In genomic region chr1:234608026-234608719, GRCh38 we compare ENCODE assay signal across 7 cellular contexts. TPM values are rescaled to one million over a fixed set of nuclear protein-coding genes. Genes with fewer than 3 reads are reported as not detected.
A peak's percentile ranks its signal among the peaks of the same experiment; 100 is the strongest.
DNase-seq lines count a peak whose midpoint lies in the region; ATAC-seq and TF ChIP-seq lines count a peak whose summit lies in the region.

No MANE protein-coding gene starts in this region.

- peak overlapping the region; percentile 99 to 100 for H3K9ac ChIP-seq in liver (ENCODE audit: low read depth in 1 of 2, low read length in 2 of 2)

- peak overlapping the region; percentile 97 to 100 for H3K27ac ChIP-seq in liver (ENCODE audit: low read depth in 1 of 2, low read length in 2 of 2)

- TF ChIP-seq RAD21 in liver (IDR thresholded peaks at IDR 0.05), result peak; percentile 46 to 54

- peaks cover 0 to 11% (median under 1%) of the 10 kb centered on the region in 4 donors for H3K36me3 ChIP-seq in liver (ENCODE audit: control insufficient read depth in 4 of 4, insufficient read depth in 3 of 4, low read depth in 1 of 4, low read length in 3 of 4)

- in situ Hi-C loops in GM13977 (cut with MboI; ENCODE audit: low pct_unique_long_range_greater_than_20kb, low sequenced_read_pairs, unreplicated experiment), result no loop called here

- no peaks in the 10 kb centered on the region for H3K27me3 ChIP-seq in liver (ENCODE audit: control insufficient read depth in 4 of 4, insufficient read depth in 4 of 4, low read length in 3 of 4)

- peaks cover 6 to 40% (median 12%) of the 10 kb centered on the region in 4 donors for H3K4me1 ChIP-seq in liver (ENCODE audit: control insufficient read depth in 4 of 4, insufficient read depth in 4 of 4, low read length in 3 of 4)

- DNase-seq in GM13977 (ENCODE audit: low spot score) (peak; percentile 74), NCI-H526 (lab: John Stamatoyannopoulos, UW) (peak; percentile 57 to 62), dedifferentiated amniotic fluid mesenchymal stem cell (ENCODE audit: extremely low spot score) (peak; percentile 74)
- DNase-seq in activated CD4-positive, alpha-beta T cell treated with anti-CD3 and anti-CD28 coated beads, Interleukin-2, amount 50 U/mL, for 1 hour, result peak; percentile 76
- DNase-seq in stimulated activated CD4-positive, alpha-beta T cell treated with anti-CD3 and anti-CD28 coated beads, Interleukin-4, amount 100 ng/mL, for 4 hours, result peak; percentile 48 to 85

- TF ChIP-seq CTCF in GM13977 (IDR thresholded peaks at IDR 0.05; ENCODE audit: extremely low read depth, insufficient read depth, missing control alignments), result peak; percentile 23
- TF ChIP-seq CTCF in liver (IDR thresholded peaks at IDR 0.05; ENCODE audit: low read depth, low read length, missing input control), result no peak

- no peaks in the 10 kb centered on the region for H3K9me3 ChIP-seq in liver (ENCODE audit: control insufficient read depth in 4 of 4, low read length in 3 of 4)

- peak overlapping the region; percentile 75 to 98 (median 94) for H3K4me3 ChIP-seq in liver (ENCODE audit: low read depth in 1 of 3, low read length in 3 of 3)

- peak; percentile 27 for ATAC-seq in HG02981 (IDR thresholded peaks at IDR 0.05; ENCODE audit: unreplicated experiment)

- WGBS in liver, result under 1% methylated on average over 39 of the region's 39 CpGs

TF ChIP-seq in liver, 16 proteins besides CTCF, POLR2A, EP300 and RAD21:
- TF ChIP-seq HNF4A (conservative IDR thresholded peaks at IDR 0.05), result peak in 1 of 2 donors; percentile 12
- TF ChIP-seq TAF1 (conservative IDR thresholded peaks at IDR 0.05), result peak; percentile 64
- no peak for TF ChIP-seq ZBTB33 (IDR thresholded peaks at IDR 0.05)
- peak; percentile 86 to 94 for TF ChIP-seq JUND (IDR thresholded peaks at IDR 0.05)
- TF ChIP-seq FOXA1 (IDR thresholded peaks at IDR 0.05), result no peak
- TF ChIP-seq HNF4G (IDR thresholded peaks at IDR 0.05), result no peak
- TF ChIP-seq SP1 (IDR thresholded peaks at IDR 0.05), result peak; percentile 76
- TF ChIP-seq RXRA (IDR thresholded peaks at IDR 0.05), result peak; percentile 83 to 87
- peak; percentile 92 for TF ChIP-seq NR2F2 (IDR thresholded peaks at IDR 0.05)
- TF ChIP-seq ATF3 (IDR thresholded peaks at IDR 0.05), result peak; percentile 84
- TF ChIP-seq GABPA (IDR thresholded peaks at IDR 0.05 in 1 of 2, conservative IDR thresholded peaks at IDR 0.05 in 1 of 2), result no peak
- peak; percentile 90 for TF ChIP-seq MAX (IDR thresholded peaks at IDR 0.05)
- TF ChIP-seq, protein P1, sequence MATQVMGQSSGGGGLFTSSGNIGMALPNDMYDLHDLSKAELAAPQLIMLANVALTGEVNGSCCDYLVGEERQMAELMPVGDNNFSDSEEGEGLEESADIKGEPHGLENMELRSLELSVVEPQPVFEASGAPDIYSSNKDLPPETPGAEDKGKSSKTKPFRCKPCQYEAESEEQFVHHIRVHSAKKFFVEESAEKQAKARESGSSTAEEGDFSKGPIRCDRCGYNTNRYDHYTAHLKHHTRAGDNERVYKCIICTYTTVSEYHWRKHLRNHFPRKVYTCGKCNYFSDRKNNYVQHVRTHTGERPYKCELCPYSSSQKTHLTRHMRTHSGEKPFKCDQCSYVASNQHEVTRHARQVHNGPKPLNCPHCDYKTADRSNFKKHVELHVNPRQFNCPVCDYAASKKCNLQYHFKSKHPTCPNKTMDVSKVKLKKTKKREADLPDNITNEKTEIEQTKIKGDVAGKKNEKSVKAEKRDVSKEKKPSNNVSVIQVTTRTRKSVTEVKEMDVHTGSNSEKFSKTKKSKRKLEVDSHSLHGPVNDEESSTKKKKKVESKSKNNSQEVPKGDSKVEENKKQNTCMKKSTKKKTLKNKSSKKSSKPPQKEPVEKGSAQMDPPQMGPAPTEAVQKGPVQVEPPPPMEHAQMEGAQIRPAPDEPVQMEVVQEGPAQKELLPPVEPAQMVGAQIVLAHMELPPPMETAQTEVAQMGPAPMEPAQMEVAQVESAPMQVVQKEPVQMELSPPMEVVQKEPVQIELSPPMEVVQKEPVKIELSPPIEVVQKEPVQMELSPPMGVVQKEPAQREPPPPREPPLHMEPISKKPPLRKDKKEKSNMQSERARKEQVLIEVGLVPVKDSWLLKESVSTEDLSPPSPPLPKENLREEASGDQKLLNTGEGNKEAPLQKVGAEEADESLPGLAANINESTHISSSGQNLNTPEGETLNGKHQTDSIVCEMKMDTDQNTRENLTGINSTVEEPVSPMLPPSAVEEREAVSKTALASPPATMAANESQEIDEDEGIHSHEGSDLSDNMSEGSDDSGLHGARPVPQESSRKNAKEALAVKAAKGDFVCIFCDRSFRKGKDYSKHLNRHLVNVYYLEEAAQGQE (IDR thresholded peaks at IDR 0.05), result peak; percentile 69
- TF ChIP-seq FOXA2 (IDR thresholded peaks at IDR 0.05), result no peak
- peak; percentile 87 for TF ChIP-seq YY1 (IDR thresholded peaks at IDR 0.05)
- TF ChIP-seq EGR1 (IDR thresholded peaks at IDR 0.05; ENCODE audit: low read depth in 2 of 2), result no peak

RNA-seq across cellular contexts. Expression of gene IRF2BP2, which starts 1.8 kb away (rescaled TPM):
- total RNA-seq in liver, result 10 to 100 TPM; 31.5 to 48.2 TPM
- 10 to 100 TPM; 22.2 to 39.3 TPM for polyA plus RNA-seq in liver

Comparison
In these comparisons a context has a peak if more than half of its experiments do, and no peak if none do; other contexts are left out.
1. Peak in every context shown above with its lines: DNase-seq, ATAC-seq, H3K4me3 ChIP-seq and H3K27ac ChIP-seq.